3 cellular contexts compared by ENCODE assay signal in the genomic region with DNA sequence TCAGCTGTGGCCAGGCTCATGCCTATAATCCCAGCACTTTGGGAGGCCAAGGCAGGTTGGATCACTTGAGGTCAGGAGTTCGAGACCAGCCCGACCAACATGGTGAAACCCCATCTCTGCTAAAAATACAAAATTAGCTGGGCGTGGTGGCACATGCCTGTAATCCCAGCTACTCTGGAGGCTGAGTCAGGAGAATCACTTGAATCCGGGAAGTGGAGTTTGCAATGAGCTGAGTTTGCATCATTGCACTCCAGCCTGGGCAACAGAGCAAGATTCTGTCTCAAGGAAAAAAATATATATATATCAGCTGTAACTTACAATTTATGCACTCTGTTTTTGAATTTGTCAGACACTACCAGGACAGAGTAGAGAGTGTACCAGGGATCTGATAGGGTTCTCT. TPM values are rescaled to one million over a fixed set of nuclear protein-coding genes. Genes with fewer than 3 reads are reported as not detected.
"Had no signal": no experiment of that assay in that cellular context is flagged by ENCODE, and none has a peak within 500 bp of the region (broad histone marks: within the 10 kb centered on the region; RNA-seq: fewer than 3 reads in every experiment).

No MANE protein-coding gene starts in this region.

RNA-seq across cellular contexts. Expression of a gene that starts 5.8 kb away (rescaled TPM):
- total RNA-seq: left ventricle myocardium inferior, natural killer cell had no signal
- polyA plus RNA-seq: immature natural killer cell had no signal
